Comparison of ENCODE assay signal across 1 cellular context in genomic region chr2:169579044-169579443, GRCh38.
TF ChIP-seq lines count a peak whose summit lies in the region.

No MANE protein-coding gene starts in this region.

TF ChIP-seq in HepG2, 621 proteins besides CTCF, POLR2A, EP300 and RAD21 (continued from another document):
- no peak for TF ChIP-seq HINFP (CRISPR knock-in tag; IDR thresholded peaks at IDR 0.05; ENCODE audit: low read depth)
- no peak for TF ChIP-seq CBX2 (IDR thresholded peaks at IDR 0.05; ENCODE audit: low read depth, low read length)
- TF ChIP-seq CBX2 (CRISPR knock-in tag; IDR thresholded peaks at IDR 0.05; ENCODE audit: low read depth) = no peak
- TF ChIP-seq SP1 (IDR thresholded peaks at IDR 0.05) = no peak
- no peak for TF ChIP-seq SP1 (CRISPR knock-in tag; IDR thresholded peaks at IDR 0.05)
- no peak for TF ChIP-seq CHD4 (IDR thresholded peaks at IDR 0.05; ENCODE audit: borderline replicate concordance, low read length)
- TF ChIP-seq RBM39 (IDR thresholded peaks at IDR 0.05; ENCODE audit: low read depth, low read length, poor library complexity, severe bottlenecking) = no peak
- no peak for TF ChIP-seq STAT6 (CRISPR knock-in tag; IDR thresholded peaks at IDR 0.05; ENCODE audit: borderline replicate concordance)
- TF ChIP-seq ZNF451 (CRISPR knock-in tag; IDR thresholded peaks at IDR 0.05) = no peak
- no peak for TF ChIP-seq TFDP2 (CRISPR knock-in tag; IDR thresholded peaks at IDR 0.05)
- no peak for TF ChIP-seq AKNA (CRISPR knock-in tag; IDR thresholded peaks at IDR 0.05; ENCODE audit: borderline replicate concordance)
- TF ChIP-seq E2F5 (CRISPR knock-in tag; conservative IDR thresholded peaks at IDR 0.05) = no peak
- no peak for TF ChIP-seq ZNF713 (CRISPR knock-in tag; IDR thresholded peaks at IDR 0.05)
- TF ChIP-seq POLR2AphosphoS2 (IDR thresholded peaks at IDR 0.05; ENCODE audit: low read depth, low read length) = no peak
- TF ChIP-seq ZBTB8A (CRISPR knock-in tag; IDR thresholded peaks at IDR 0.05; ENCODE audit: borderline replicate concordance, low read depth) = no peak
- TF ChIP-seq ZNF12 (CRISPR knock-in tag; IDR thresholded peaks at IDR 0.05) = no peak
- no peak for TF ChIP-seq ZNF563 (CRISPR knock-in tag; IDR thresholded peaks at IDR 0.05)
- no peak for TF ChIP-seq HOMEZ (CRISPR knock-in tag; IDR thresholded peaks at IDR 0.05; ENCODE audit: low read depth)
